Comparison of ENCODE assay signal across 24 cellular contexts in genomic region chr11:71282581-71283351, GRCh38. TPM values are rescaled to one million over a fixed set of nuclear protein-coding genes. Genes with fewer than 3 reads are reported as not detected.
A peak's percentile ranks its signal among the peaks of the same experiment; 100 is the strongest.
DNase-seq lines count a peak whose midpoint lies in the region; ATAC-seq, FAIRE-seq and TF ChIP-seq lines count a peak whose summit lies in the region.
"Had no signal": no experiment of that assay in that cellular context is flagged by ENCODE, and none has a peak within 500 bp of the region (broad histone marks: within the 10 kb centered on the region; RNA-seq: fewer than 3 reads in every experiment).

No MANE protein-coding gene starts in this region.

- no peak overlapping the region for H3K9ac ChIP-seq in HepG2 (ENCODE audit: insufficient read depth, low read depth, low read length)

- no peak overlapping the region for H3K27ac Mint-ChIP-seq in stimulated activated effector memory CD8-positive, alpha-beta T cell treated with anti-CD3 and anti-CD28 coated beads, Interleukin-12 subunit alpha, Interleukin-12 subunit beta, amount 100 ng/mL, for 72 hours
- H3K27ac Mint-ChIP-seq in natural killer cell = no peak overlapping the region
- H3K27ac Mint-ChIP-seq: activated CD8-positive, alpha-beta T cell treated with anti-CD3 and anti-CD28 coated beads, Interleukin-2, amount 10 ng/mL, durations not matched to agents 7 days and 5 days; activated T-helper 17 cell treated with anti-CD3 and anti-CD28 coated beads, Interleukin-2, amount 50 U/mL, for 72 hours had no signal

- TF ChIP-seq POLR2A in HepG2 (IDR thresholded peaks at IDR 0.05; ENCODE audit: insufficient read depth in 1 of 2, low read depth in 2 of 2, low read length in 2 of 2) = no peak

- no peaks in the 10 kb centered on the region for H3K9me3 Mint-ChIP-seq in stimulated activated effector memory CD8-positive, alpha-beta T cell treated with anti-CD3 and anti-CD28 coated beads, Interleukin-12 subunit alpha, Interleukin-12 subunit beta, amount 100 ng/mL, for 72 hours
- no peaks in the 10 kb centered on the region for H3K9me3 Mint-ChIP-seq in natural killer cell
- H3K9me3 Mint-ChIP-seq: activated T-helper 17 cell treated with anti-CD3 and anti-CD28 coated beads, Interleukin-2, amount 50 U/mL, for 72 hours had no signal

- H3K9me3 ChIP-seq in HepG2 (ENCODE audit: low read length) = no peaks in the 10 kb centered on the region
- H3K9me3 ChIP-seq in effector memory CD4-positive, alpha-beta T cell (ENCODE audit: control insufficient read depth, low read length) = no peaks in the 10 kb centered on the region
- H3K9me3 ChIP-seq: ovary, tibial artery had no signal

- TF ChIP-seq EP300 in HepG2 (IDR thresholded peaks at IDR 0.05; ENCODE audit: low read depth in 2 of 2, low read length in 2 of 2) (peak in 1 of 2 experiments; percentile 41; a peak in 1 of 4 replicates), HepG2 (CRISPR knock-in tag; IDR thresholded peaks at IDR 0.05; ENCODE audit: borderline replicate concordance) (no peak)

- TF ChIP-seq CTCF in HepG2 (CRISPR knock-in tag; IDR thresholded peaks at IDR 0.05) (no peak), natural killer cell (IDR thresholded peaks at IDR 0.05) (no peak)

- H2AFZ ChIP-seq in HepG2 (ENCODE audit: low read length) = no peak overlapping the region

- peaks cover 0 to 3% of the 10 kb centered on the region in 2 donors for H3K27me3 Mint-ChIP-seq in natural killer cell (ENCODE audit: low read depth in 2 of 2)

- DNase-seq in DMS 273 (lab: John Stamatoyannopoulos, UW; ENCODE audit: unreplicated experiment) = peak; percentile 51
- DNase-seq in DMS 273 treated with DMSO at 0.1 percent for 48 hours (lab: John Stamatoyannopoulos, UW) = no peak
- peak; percentile 90 for DNase-seq in SK-MEL-5 (ENCODE audit: low read depth, low spot score)
- DNase-seq in HepG2 (ENCODE audit: low spot score) = peak; percentile 84
- no peak for DNase-seq in stimulated activated effector memory CD8-positive, alpha-beta T cell treated with anti-CD3 and anti-CD28 coated beads, Interleukin-12 subunit alpha, Interleukin-12 subunit beta, amount 100 ng/mL, for 72 hours (ENCODE audit: low spot score in 2 of 2)
- no peak for DNase-seq in effector memory CD4-positive, alpha-beta T cell
- DNase-seq in natural killer cell = no peak
- DNase-seq: 8988T; activated CD8-positive, alpha-beta T cell treated with anti-CD3 and anti-CD28 coated beads, Interleukin-2, amount 10 ng/mL, durations not matched to agents 7 days and 5 days; DMS79 treated with DMSO at 0.1 percent for 48 hours; foreskin fibroblast; Kasumi-1; left cardiac atrium; NCI-H1436; NCI-H226; ovary; T-helper 1 cell had no signal

- intact Hi-C loops in HepG2 (cut with micrococcal nuclease; ENCODE audit: unreplicated experiment) (loop anchor here (1.0 to 2.0 kb wide), 2 partner anchors 13 to 30 kb away; partner anchors contain the start of gene SHANK2), natural killer cell (cut with micrococcal nuclease) (no loop called here)

- peaks cover 72% of the 10 kb centered on the region for H3K4me1 ChIP-seq in HepG2 (ENCODE audit: insufficient read depth, low read length)
- H3K4me1 ChIP-seq in effector memory CD4-positive, alpha-beta T cell (ENCODE audit: control insufficient read depth, insufficient read depth, low read length, poor library complexity, severe bottlenecking) = no peaks in the 10 kb centered on the region

- H3K36me3 ChIP-seq in HepG2 (replicated peaks in 1 of 2; ENCODE audit: control insufficient read depth in 1 of 2, insufficient read depth in 2 of 2, low read length in 2 of 2) = no peaks in the 10 kb centered on the region
- no peaks in the 10 kb centered on the region for H3K36me3 ChIP-seq in effector memory CD4-positive, alpha-beta T cell (ENCODE audit: control insufficient read depth, insufficient read depth, low read length)
- H3K36me3 ChIP-seq: ovary, tibial artery had no signal

- CTCF ChIA-PET in HepG2 (lab: Yijun Ruan, JAX; ENCODE audit: low intra/inter-chr PET ratio, low total read pairs) = no interaction called here

- no peak overlapping the region for H3K27ac ChIP-seq in HepG2 (ENCODE audit: extremely low read length, insufficient read depth, low read length)
- H3K27ac ChIP-seq in effector memory CD4-positive, alpha-beta T cell (ENCODE audit: insufficient read depth, low read length, poor library complexity, severe bottlenecking) = no peak overlapping the region
- H3K27ac ChIP-seq: ovary, tibial artery had no signal

- 0 out of 5 replicates have a peak, but pooled peaks cover 0 to 5% of the 10 kb centered on the region in 2 experiments for H3K27me3 ChIP-seq in HepG2 (ENCODE audit: control insufficient read depth in 1 of 2, insufficient read depth in 2 of 2, low read length in 2 of 2)
- no peaks in the 10 kb centered on the region for H3K27me3 ChIP-seq in effector memory CD4-positive, alpha-beta T cell (replicated peaks; ENCODE audit: control insufficient read depth, insufficient read depth, low read length, poor library complexity, severe bottlenecking)
- H3K27me3 ChIP-seq: ovary had no signal

- BruUV-seq in HepG2 (replicated peaks; lab: Mats Ljungman, UMichigan) = no TSS peak

- no peak for FAIRE-seq in HepG2 (lab: Jason Lieb, UNC)
- FAIRE-seq: endometrium, GM18507, H54 had no signal

- no peak overlapping the region for H3K4me3 Mint-ChIP-seq in stimulated activated effector memory CD8-positive, alpha-beta T cell treated with anti-CD3 and anti-CD28 coated beads, Interleukin-12 subunit alpha, Interleukin-12 subunit beta, amount 100 ng/mL, for 72 hours
- H3K4me3 Mint-ChIP-seq in natural killer cell = no peak overlapping the region
- H3K4me3 Mint-ChIP-seq: activated CD8-positive, alpha-beta T cell treated with anti-CD3 and anti-CD28 coated beads, Interleukin-2, amount 10 ng/mL, durations not matched to agents 7 days and 5 days; activated T-helper 17 cell treated with anti-CD3 and anti-CD28 coated beads, Interleukin-2, amount 50 U/mL, for 72 hours had no signal

- in situ Hi-C loops in SK-MEL-5 (cut with HindIII; ENCODE audit: low pct_unique_long_range_greater_than_20kb, low sequenced_read_pairs) = no loop called here
- in situ Hi-C loops in HepG2 (cut with HindIII; ENCODE audit: extremely low pct_ligation_motif_present, low pct_unique_long_range_greater_than_20kb) = no loop called here

- 23% methylated on average over 7 of the region's 15 CpGs for WGBS in HepG2 (ENCODE audit: low lambda C conversion rate)

- H3K4me3 ChIP-seq in HepG2 (replicated peaks in 1 of 3; ENCODE audit: insufficient read depth in 1 of 3, low read depth in 2 of 3, low read length in 3 of 3) = peak overlapping the region in 1 of 3 experiments; percentile 15; a peak in 1 of 6 replicates
- H3K4me3 ChIP-seq in effector memory CD4-positive, alpha-beta T cell (ENCODE audit: insufficient read depth, low read depth, low read length, poor library complexity, severe bottlenecking) = no peak overlapping the region
- H3K4me3 ChIP-seq: ovary, skin epidermis, tibial artery had no signal

- ATAC-seq in HepG2 (peak; percentile 70), GM19467 (IDR thresholded peaks at IDR 0.05; ENCODE audit: unreplicated experiment) (no peak), natural killer cell (no peak)
- ATAC-seq in stimulated activated effector memory CD8-positive, alpha-beta T cell treated with anti-CD3 and anti-CD28 coated beads, Interleukin-12 subunit alpha, Interleukin-12 subunit beta, amount 100 ng/mL, for 72 hours = peak; percentile 14
- ATAC-seq: activated CD8-positive, alpha-beta T cell treated with anti-CD3 and anti-CD28 coated beads, Interleukin-2, amount 10 ng/mL, durations not matched to agents 7 days and 5 days; activated T-helper 17 cell treated with anti-CD3 and anti-CD28 coated beads, Interleukin-2, amount 50 U/mL, for 72 hours; left cardiac atrium had no signal

- POLR2A ChIA-PET in HepG2 (lab: Yijun Ruan, JAX) = interaction anchor here (2.0 kb wide), 1 partner anchor 30 kb away, joined by 21 read pairs; the partner anchor contains the start of gene SHANK2

- no peaks in the 10 kb centered on the region for H3K4me1 Mint-ChIP-seq in stimulated activated effector memory CD8-positive, alpha-beta T cell treated with anti-CD3 and anti-CD28 coated beads, Interleukin-12 subunit alpha, Interleukin-12 subunit beta, amount 100 ng/mL, for 72 hours
- H3K4me1 Mint-ChIP-seq in natural killer cell = no peaks in the 10 kb centered on the region
- H3K4me1 Mint-ChIP-seq: activated T-helper 17 cell treated with anti-CD3 and anti-CD28 coated beads, Interleukin-2, amount 50 U/mL, for 72 hours had no signal

- H3K4me2 ChIP-seq in HepG2 (ENCODE audit: low read depth, low read length) = peak overlapping the region; percentile 55

- no peaks in the 10 kb centered on the region for H3K36me3 Mint-ChIP-seq in stimulated activated effector memory CD8-positive, alpha-beta T cell treated with anti-CD3 and anti-CD28 coated beads, Interleukin-12 subunit alpha, Interleukin-12 subunit beta, amount 100 ng/mL, for 72 hours
- no peaks in the 10 kb centered on the region for H3K36me3 Mint-ChIP-seq in natural killer cell

- no peaks in the 10 kb centered on the region for H4K20me1 ChIP-seq in HepG2 (ENCODE audit: insufficient read depth, low read length)

- H3K79me2 ChIP-seq in HepG2 (ENCODE audit: insufficient read depth, low read length) = no peaks in the 10 kb centered on the region

- TF ChIP-seq RAD21 in HepG2 (CRISPR knock-in tag; IDR thresholded peaks at IDR 0.05) = no peak

RNA-seq across cellular contexts. Expression of gene SHANK2, which starts 30.4 kb away (rescaled TPM):
- total RNA-seq in SK-MEL-5 (2014; rRNA removed; shearing (Covaris generic)) = 0.13 and 0.21 TPM in 2 replicates
- 0.35 and 1.7 TPM in 2 replicates for polyA plus RNA-seq in SK-MEL-5 (2015; cell fraction: cytosol; rRNA removed)
- 0.16 and 0.58 TPM in 2 replicates for polyA plus RNA-seq in SK-MEL-5 (2015; cell fraction: nucleus; rRNA removed)
- total RNA-seq in HepG2 (2016; rRNA removed; fragmentation: Illumina TruSeq; extraction: Trizol) (10.2 and 10.5 TPM in 2 replicates), natural killer cell (1 to 10 TPM in 1 of 3 donors, not detected in 2; 4.9 TPM)
- 21.4 and 22.4 TPM in 2 replicates for total RNA-seq in HepG2 (2016; cell fraction: cytosol; rRNA removed; fragmentation: Illumina TruSeq; extraction: Trizol; ENCODE audit: low read depth)
- total RNA-seq in HepG2 (2016; cell fraction: insoluble cytoplasmic fraction; rRNA removed; fragmentation: Illumina TruSeq; extraction: Trizol) = 10.1 and 10.2 TPM in 2 replicates
- 14.0 and 14.5 TPM in 2 replicates for total RNA-seq in HepG2 (2016; cell fraction: membrane; rRNA removed; fragmentation: Illumina TruSeq; extraction: Trizol)
- total RNA-seq in HepG2 (2016; cell fraction: nucleus; rRNA removed; fragmentation: Illumina TruSeq; extraction: Trizol) = 30.8 and 38.1 TPM in 2 replicates
- 13.0 and 16.0 TPM in 2 replicates for polyA plus RNA-seq in HepG2 (2011; rRNA removed)
- 8.0 and 9.2 TPM in 2 replicates for polyA plus RNA-seq in HepG2 (2011; cell fraction: cytosol; rRNA removed)
- 60.2 and 68.0 TPM in 2 replicates for polyA plus RNA-seq in HepG2 (2011; cell fraction: nucleus; rRNA removed)
- 11.6 and 14.7 TPM in 2 replicates for polyA plus RNA-seq in HepG2 (2012)
- 1.2 and 1.3 TPM in 2 replicates for polyA plus RNA-seq in HepG2 (2016; cell fraction: cytosol; fragmentation: Illumina TruSeq; extraction: Trizol; ENCODE audit: low read depth)
- polyA plus RNA-seq in HepG2 (2016; cell fraction: insoluble cytoplasmic fraction; fragmentation: Illumina TruSeq; extraction: Trizol; ENCODE audit: low read depth) = 5.5 and 10.0 TPM in 2 replicates
- polyA plus RNA-seq in HepG2 (2016; cell fraction: membrane; fragmentation: Illumina TruSeq; extraction: Trizol; ENCODE audit: low read depth) = 2.4 and 3.2 TPM in 2 replicates
- 26.0 and 26.8 TPM in 2 replicates for polyA plus RNA-seq in HepG2 (2016; cell fraction: nucleus; fragmentation: Illumina TruSeq; extraction: Trizol; ENCODE audit: insufficient read depth, low read depth)
- 0.21 and 90.9 TPM in 2 replicates for polyA minus RNA-seq in HepG2 (2011; rRNA and poly(A)+ RNA removed; ENCODE audit: low replicate concordance)
- polyA minus RNA-seq in HepG2 (2011; cell fraction: cytosol; rRNA and poly(A)+ RNA removed) = 22.8 and 29.4 TPM in 2 replicates
- polyA minus RNA-seq in HepG2 (2011; cell fraction: nucleus; rRNA and poly(A)+ RNA removed) = 98.9 and 104 TPM in 2 replicates
- total RNA-seq: activated CD8-positive, alpha-beta T cell treated with anti-CD3 and anti-CD28 coated beads, Interleukin-2, amount 10 ng/mL, durations not matched to agents 7 days and 5 days; activated T-helper 17 cell treated with anti-CD3 and anti-CD28 coated beads, Interleukin-2, amount 50 U/mL, for 72 hours had no signal

Comparison
In these comparisons a context has a peak if more than half of its experiments do, and no peak if none do; other contexts are left out.
1. DNase-seq: peak in DMS 273 (single experiment), SK-MEL-5 (single experiment) and HepG2 (single experiment); none in DMS 273 treated with DMSO at 0.1 percent for 48 hours (single experiment), stimulated activated effector memory CD8-positive, alpha-beta T cell treated with anti-CD3 and anti-CD28 coated beads, Interleukin-12 subunit alpha, Interleukin-12 subunit beta, amount 100 ng/mL, for 72 hours (0 of 2), effector memory CD4-positive, alpha-beta T cell (0 of 3) and natural killer cell (single experiment).
2. ATAC-seq: peak in HepG2 (single experiment) and stimulated activated effector memory CD8-positive, alpha-beta T cell treated with anti-CD3 and anti-CD28 coated beads, Interleukin-12 subunit alpha, Interleukin-12 subunit beta, amount 100 ng/mL, for 72 hours (single experiment); none in GM19467 (single experiment) and natural killer cell (0 of 3).